Comparison of ENCODE assay signal across 20 cellular contexts in genomic region chr20:57675773-57676172, GRCh38. TPM values are rescaled to one million over a fixed set of nuclear protein-coding genes. Genes with fewer than 3 reads are reported as not detected.
"Had no signal": no experiment of that assay in that cellular context is flagged by ENCODE, and none has a peak within 500 bp of the region (broad histone marks: within the 10 kb centered on the region; RNA-seq: fewer than 3 reads in every experiment).

No MANE protein-coding gene starts in this region.

- H3K9me3 ChIP-seq: neutrophil, spleen had no signal

- H3K36me3 Mint-ChIP-seq: naive thymus-derived CD8-positive, alpha-beta T cell had no signal

- H3K4me1 ChIP-seq: parathyroid adenoma had no signal

- ATAC-seq: activated CD8-positive, alpha-beta T cell treated with anti-CD3 and anti-CD28 coated beads for 36 hours; activated T-cell treated with anti-CD3 and anti-CD28 coated beads, Interleukin-2, amount 50 U/mL, for 4 hours; naive thymus-derived CD8-positive, alpha-beta T cell; sciatic nerve; stimulated activated naive B cell treated with anti-CD40 and anti-IgM and Interleukin-4, amounts not matched to agents 10 μg/mL and 1 μg/mL and 100 μg/mL, for 72 hours had no signal

- H3K9me3 Mint-ChIP-seq: activated CD8-positive, alpha-beta T cell treated with anti-CD3 and anti-CD28 coated beads for 36 hours; activated naive CD4-positive, alpha-beta T cell treated with anti-CD3 and anti-CD28 coated beads, Interleukin-2, amount 50 U/mL, for 24 hours; activated T-cell treated with anti-CD3 and anti-CD28 coated beads, Interleukin-2, amount 50 U/mL, for 4 hours; naive thymus-derived CD8-positive, alpha-beta T cell; stimulated activated naive B cell treated with anti-CD40 and anti-IgM and Interleukin-4, amounts not matched to agents 10 μg/mL and 1 μg/mL and 100 μg/mL, for 72 hours had no signal

- H3K27me3 Mint-ChIP-seq: activated naive CD4-positive, alpha-beta T cell treated with anti-CD3 and anti-CD28 coated beads, Interleukin-2, amount 50 U/mL, for 24 hours; stimulated activated naive B cell treated with anti-CD40 and anti-IgM and Interleukin-4, amounts not matched to agents 10 μg/mL and 1 μg/mL and 100 μg/mL, for 72 hours had no signal

- H3K27ac ChIP-seq: epithelial cell of prostate, neutrophil, parathyroid adenoma, spleen had no signal

- H3K4me3 Mint-ChIP-seq: activated CD8-positive, alpha-beta T cell treated with anti-CD3 and anti-CD28 coated beads for 36 hours; activated naive CD4-positive, alpha-beta T cell treated with anti-CD3 and anti-CD28 coated beads, Interleukin-2, amount 50 U/mL, for 24 hours; activated T-cell treated with anti-CD3 and anti-CD28 coated beads, Interleukin-2, amount 50 U/mL, for 4 hours; stimulated activated naive B cell treated with anti-CD40 and anti-IgM and Interleukin-4, amounts not matched to agents 10 μg/mL and 1 μg/mL and 100 μg/mL, for 72 hours had no signal

- H3K4me3 ChIP-seq: spleen had no signal

- H3K27ac Mint-ChIP-seq: activated CD8-positive, alpha-beta T cell treated with anti-CD3 and anti-CD28 coated beads for 36 hours; activated naive CD4-positive, alpha-beta T cell treated with anti-CD3 and anti-CD28 coated beads, Interleukin-2, amount 50 U/mL, for 24 hours had no signal

- H3K36me3 ChIP-seq: neutrophil, spleen had no signal

- DNase-seq: activated CD4-positive, alpha-beta T cell treated with anti-CD3 and anti-CD28 coated beads for 48 hours; activated CD4-positive, CD25-positive, alpha-beta regulatory T cell; activated CD8-positive, alpha-beta T cell treated with anti-CD3 and anti-CD28 coated beads for 36 hours; activated T-cell treated with anti-CD3 and anti-CD28 coated beads, Interleukin-2, amount 50 U/mL, for 4 hours; dermis blood vessel endothelial cell; foreskin fibroblast; mesenchymal stem cell; naive thymus-derived CD8-positive, alpha-beta T cell; spleen; stimulated activated CD4-positive, alpha-beta T cell treated with anti-CD3 and anti-CD28 coated beads, Interleukin-4, amount 100 ng/mL, for 4 hours; stimulated activated naive B cell treated with anti-CD40 and anti-IgM and Interleukin-4, amounts not matched to agents 10 μg/mL and 1 μg/mL and 100 μg/mL, for 72 hours had no signal

RNA-seq across cellular contexts. Expression of gene ZBP1, which starts 55.5 kb away (rescaled TPM):
- total RNA-seq: astrocyte, bronchial epithelial cell, chondrocyte, dermis blood vessel endothelial cell, glomerular endothelial cell had no signal
